8 cellular contexts compared by ENCODE assay signal in genomic region chr1:157218671-157219070, GRCh38.
"Had no signal": no experiment of that assay in that cellular context is flagged by ENCODE, and none has a peak within 500 bp of the region (broad histone marks: within the 10 kb centered on the region; RNA-seq: fewer than 3 reads in every experiment).

No MANE protein-coding gene starts in this region.

- ATAC-seq: GM12878 had no signal

- FAIRE-seq: G401.6, GM12878, GM12891, GM12892, GM18507, GM19239 had no signal

- H3K4me3 ChIP-seq: GM12878 had no signal

- DNase-seq: GDM1, GF-D8 had no signal
